ENCODE assay signal across 1 cellular context in genomic region chr16:56849690-56850680, GRCh38.
TF ChIP-seq lines count a peak whose summit lies in the region.

No MANE protein-coding gene starts in this region.

TF ChIP-seq in HepG2, 621 proteins besides CTCF, POLR2A, EP300 and RAD21 (continues in another document):
- peak; percentile 50; the same call in 1 of the 2 replicates for TF ChIP-seq RCOR2 (CRISPR knock-in tag; IDR thresholded peaks at IDR 0.05)
- no peak for TF ChIP-seq ZFP36L2 (CRISPR knock-in tag; IDR thresholded peaks at IDR 0.05)
- TF ChIP-seq AKNA (CRISPR knock-in tag; IDR thresholded peaks at IDR 0.05; ENCODE audit: borderline replicate concordance): no peak
- no peak for TF ChIP-seq ZNF441 (CRISPR knock-in tag; IDR thresholded peaks at IDR 0.05; ENCODE audit: borderline replicate concordance)
- no peak for TF ChIP-seq SRSF9 (IDR thresholded peaks at IDR 0.05; ENCODE audit: borderline replicate concordance, insufficient read depth, low read depth, low read length, poor library complexity, severe bottlenecking)
- no peak for TF ChIP-seq IRF1 (CRISPR knock-in tag; IDR thresholded peaks at IDR 0.05; ENCODE audit: low read depth)
- no peak for TF ChIP-seq ZNF543 (CRISPR knock-in tag; IDR thresholded peaks at IDR 0.05)
- peak; percentile 39; the same call in 1 of the 2 replicates for TF ChIP-seq FOSL2 (CRISPR knock-in tag; IDR thresholded peaks at IDR 0.05)
- 0 out of 2 replicates have a peak, but pooled peaks have one; percentile 28 for TF ChIP-seq RBFOX2 (IDR thresholded peaks at IDR 0.05; ENCODE audit: low read depth, low read length)
- no peak; the same call in 1 of the 2 replicates for TF ChIP-seq POGZ (CRISPR knock-in tag; IDR thresholded peaks at IDR 0.05)
- TF ChIP-seq PAX8 (CRISPR knock-in tag; IDR thresholded peaks at IDR 0.05; ENCODE audit: borderline replicate concordance): no peak
- no peak for TF ChIP-seq RBM39 (IDR thresholded peaks at IDR 0.05; ENCODE audit: low read depth, low read length, poor library complexity, severe bottlenecking)
- no peak for TF ChIP-seq MTF2 (CRISPR knock-in tag; IDR thresholded peaks at IDR 0.05; ENCODE audit: borderline replicate concordance)
- peak; percentile 22; the same call in 1 of the 2 replicates for TF ChIP-seq MTERF4 (CRISPR knock-in tag; IDR thresholded peaks at IDR 0.05)
- no peak for TF ChIP-seq SRSF1 (optimal IDR thresholded peaks at IDR 0.05; ENCODE audit: low read depth, low read length)
- peak; percentile 59 for TF ChIP-seq TBL1XR1 (IDR thresholded peaks at IDR 0.05; ENCODE audit: borderline replicate concordance, low read length, partially characterized antibody)
- no peak for TF ChIP-seq IKZF5 (CRISPR knock-in tag; IDR thresholded peaks at IDR 0.05)
- TF ChIP-seq ZBTB4 (CRISPR knock-in tag; IDR thresholded peaks at IDR 0.05; ENCODE audit: borderline replicate concordance): no peak
- TF ChIP-seq ZNF496 (CRISPR knock-in tag; IDR thresholded peaks at IDR 0.05; ENCODE audit: insufficient replicate concordance): no peak
- TF ChIP-seq ZNF333 (CRISPR knock-in tag; IDR thresholded peaks at IDR 0.05; ENCODE audit: borderline replicate concordance): 0 out of 2 replicates have a peak, but pooled peaks have one; percentile 24
- peak; percentile 55 for TF ChIP-seq HNF4A (CRISPR knock-in tag; IDR thresholded peaks at IDR 0.05)
- TF ChIP-seq ZNF777 (CRISPR knock-in tag; IDR thresholded peaks at IDR 0.05): no peak
- no peak for TF ChIP-seq REXO4 (CRISPR knock-in tag; IDR thresholded peaks at IDR 0.05; ENCODE audit: borderline replicate concordance)
- TF ChIP-seq DMTF1 (CRISPR knock-in tag; IDR thresholded peaks at IDR 0.05): no peak
- TF ChIP-seq TCF12 (IDR thresholded peaks at IDR 0.05): no peak
- peak; percentile 85; the same call in 1 of the 2 replicates for TF ChIP-seq TCF12 (CRISPR knock-in tag; IDR thresholded peaks at IDR 0.05)
- TF ChIP-seq SETDB1 (CRISPR knock-in tag; IDR thresholded peaks at IDR 0.05; ENCODE audit: borderline replicate concordance): no peak
- TF ChIP-seq JUNB (CRISPR knock-in tag; IDR thresholded peaks at IDR 0.05; ENCODE audit: borderline replicate concordance): no peak
- TF ChIP-seq ZZZ3 (CRISPR knock-in tag; IDR thresholded peaks at IDR 0.05; ENCODE audit: borderline replicate concordance): no peak
- TF ChIP-seq FIP1L1 (IDR thresholded peaks at IDR 0.05; ENCODE audit: borderline replicate concordance, insufficient read depth, low read depth, low read length): no peak
- TF ChIP-seq ZNF83 (CRISPR knock-in tag; IDR thresholded peaks at IDR 0.05; ENCODE audit: borderline replicate concordance): no peak
- TF ChIP-seq ZNF713 (CRISPR knock-in tag; IDR thresholded peaks at IDR 0.05): no peak
- TF ChIP-seq HDAC1 (CRISPR knock-in tag; IDR thresholded peaks at IDR 0.05): 0 out of 2 replicates have a peak, but pooled peaks have one; percentile 17
- TF ChIP-seq LRRFIP1 (CRISPR knock-in tag; conservative IDR thresholded peaks at IDR 0.05): no peak
- no peak for TF ChIP-seq GLI4 (CRISPR knock-in tag; IDR thresholded peaks at IDR 0.05; ENCODE audit: borderline replicate concordance)
- TF ChIP-seq MLXIP (CRISPR knock-in tag; IDR thresholded peaks at IDR 0.05; ENCODE audit: borderline replicate concordance): no peak
- TF ChIP-seq ZNF547 (CRISPR knock-in tag; IDR thresholded peaks at IDR 0.05): no peak
- TF ChIP-seq HNF4G (IDR thresholded peaks at IDR 0.05; ENCODE audit: borderline replicate concordance, low read depth, low read length): peak; percentile 43; the same call in 1 of the 2 replicates
- TF ChIP-seq HNF4G (CRISPR knock-in tag; IDR thresholded peaks at IDR 0.05; ENCODE audit: borderline replicate concordance, low read depth): no peak
- no peak for TF ChIP-seq ZNF282 (IDR thresholded peaks at IDR 0.05; ENCODE audit: partially characterized antibody)
- TF ChIP-seq PITX1 (CRISPR knock-in tag; IDR thresholded peaks at IDR 0.05): peak; percentile 77; the same call in 1 of the 2 replicates
- no peak for TF ChIP-seq ZNF792 (CRISPR knock-in tag; IDR thresholded peaks at IDR 0.05)
- TF ChIP-seq TEF (CRISPR knock-in tag; IDR thresholded peaks at IDR 0.05): no peak
